ENCODE assay signal across 19 cellular contexts in genomic region chr12:29742646-29743045, GRCh38. TPM values are rescaled to one million over a fixed set of nuclear protein-coding genes. Genes with fewer than 3 reads are reported as not detected.
DNase-seq lines count a peak whose midpoint lies in the region; ATAC-seq and TF ChIP-seq lines count a peak whose summit lies in the region.
"Had no signal": no experiment of that assay in that cellular context is flagged by ENCODE, and none has a peak within 500 bp of the region (broad histone marks: within the 10 kb centered on the region; RNA-seq: fewer than 3 reads in every experiment).

No MANE protein-coding gene starts in this region.

- no peak overlapping the region for H3K4me3 Mint-ChIP-seq in stimulated activated effector memory CD8-positive, alpha-beta T cell treated with anti-CD3 and anti-CD28 coated beads, Interleukin-12 subunit alpha, Interleukin-12 subunit beta, amount 100 ng/mL, for 72 hours
- H3K4me3 Mint-ChIP-seq: CD14-positive monocyte had no signal

- CTCF ChIA-PET in mammary epithelial cell (lab: Charles Lee; ENCODE audit: low non-redundant PET) = no interaction called here

- peaks cover 17% of the 10 kb centered on the region for H3K36me3 ChIP-seq in left ventricle myocardium inferior
- H3K36me3 ChIP-seq in mammary epithelial cell (ENCODE audit: insufficient read depth, low read length) = no peaks in the 10 kb centered on the region
- H3K36me3 ChIP-seq in osteoblast (ENCODE audit: insufficient read depth, low read length) = no peaks in the 10 kb centered on the region
- H3K36me3 ChIP-seq in thoracic aorta = no peaks in the 10 kb centered on the region
- H3K36me3 ChIP-seq: MG63, Peyer's patch had no signal

- WGBS in right cardiac atrium = 96% methylated on average over 1 of the region's 1 CpG
- 100% methylated on average over 1 of the region's 1 CpG for WGBS in mammary epithelial cell (ENCODE audit: low coverage, missing lambda C conversion rate)

- no peaks in the 10 kb centered on the region for H3K4me1 Mint-ChIP-seq in stimulated activated effector memory CD8-positive, alpha-beta T cell treated with anti-CD3 and anti-CD28 coated beads, Interleukin-12 subunit alpha, Interleukin-12 subunit beta, amount 100 ng/mL, for 72 hours
- H3K4me1 Mint-ChIP-seq: CD14-positive monocyte had no signal

- H4K20me1 ChIP-seq in mammary epithelial cell (ENCODE audit: insufficient read depth, low read length) = no peaks in the 10 kb centered on the region
- no peaks in the 10 kb centered on the region for H4K20me1 ChIP-seq in osteoblast (ENCODE audit: insufficient read depth, low read length)

- H3K27ac Mint-ChIP-seq in stimulated activated effector memory CD8-positive, alpha-beta T cell treated with anti-CD3 and anti-CD28 coated beads, Interleukin-12 subunit alpha, Interleukin-12 subunit beta, amount 100 ng/mL, for 72 hours = no peak overlapping the region
- H3K27ac Mint-ChIP-seq: CD14-positive monocyte had no signal

- peak overlapping the region; percentile 52 for H3K4me2 ChIP-seq in mammary epithelial cell (ENCODE audit: insufficient read depth, low read depth, low read length)
- H3K4me2 ChIP-seq in osteoblast (ENCODE audit: insufficient read depth, low read length) = no peak overlapping the region
- H3K4me2 ChIP-seq: A549 had no signal

- dilution Hi-C loops in mammary epithelial cell (cut with HindIII; ENCODE audit: low sequenced_read_pairs) = no loop called here

- H3K4me3 ChIP-seq in left ventricle myocardium inferior = no peak overlapping the region
- no peak overlapping the region for H3K4me3 ChIP-seq in right cardiac atrium (ENCODE audit: low read length)
- no peak overlapping the region for H3K4me3 ChIP-seq in mammary epithelial cell (replicated peaks in 1 of 3; ENCODE audit: insufficient read depth in 1 of 3, low read depth in 2 of 3, low read length in 3 of 3)
- no peak overlapping the region for H3K4me3 ChIP-seq in osteoblast (ENCODE audit: insufficient read depth, low read length)
- no peak overlapping the region for H3K4me3 ChIP-seq in thoracic aorta
- H3K4me3 ChIP-seq: A549, MG63, Peyer's patch had no signal

- TF ChIP-seq CTCF in left ventricle myocardium inferior (IDR thresholded peaks at IDR 0.05; ENCODE audit: borderline replicate concordance) (no peak), mammary epithelial cell (conservative IDR thresholded peaks at IDR 0.05 in 1 of 2, IDR thresholded peaks at IDR 0.05 in 1 of 2; ENCODE audit: extremely low read depth in 1 of 2, insufficient read depth in 1 of 2, low read depth in 1 of 2, low read length in 2 of 2) (no peak), osteoblast (IDR thresholded peaks at IDR 0.05; ENCODE audit: extremely low read depth, low read depth, low read length) (no peak), thoracic aorta (IDR thresholded peaks at IDR 0.05) (no peak)

- no peak for DNase-seq in left ventricle myocardium inferior
- no peak for DNase-seq in right cardiac atrium
- DNase-seq in mammary epithelial cell = no peak
- DNase-seq in osteoblast (ENCODE audit: insufficient read length, low spot score, missing footprints) = no peak
- no peak for DNase-seq in thoracic aorta (ENCODE audit: low spot score)
- no peak for DNase-seq in stimulated activated effector memory CD8-positive, alpha-beta T cell treated with anti-CD3 and anti-CD28 coated beads, Interleukin-12 subunit alpha, Interleukin-12 subunit beta, amount 100 ng/mL, for 72 hours (ENCODE audit: low spot score in 2 of 2)
- no peak for DNase-seq in DMS 273 treated with DMSO at 0.1 percent for 48 hours (lab: John Stamatoyannopoulos, UW)
- DNase-seq: Caco-2, GOT3, KG1, MG63, NCI-H1105, NCI-H82, Peyer's patch, SIG-M5 had no signal

- H3K27ac ChIP-seq in left ventricle myocardium inferior (replicated peaks) (peak overlapping the region; percentile 88), right cardiac atrium (ENCODE audit: low read length) (no peak overlapping the region), mammary epithelial cell (ENCODE audit: insufficient read depth, low read depth, low read length) (peak overlapping the region; percentile 94), osteoblast (ENCODE audit: low read depth, low read length) (peak overlapping the region; percentile 96), thoracic aorta (peak overlapping the region; percentile 66 to 85)
- H3K27ac ChIP-seq: A549, HL-60 had no signal

- H2AFZ ChIP-seq in mammary epithelial cell (ENCODE audit: low read depth, low read length) (no peak overlapping the region), osteoblast (ENCODE audit: low read length) (no peak overlapping the region)

- ATAC-seq in right cardiac atrium (no peak), thoracic aorta (ENCODE audit: insufficient number of reproducible peaks, low FRiP score, low read depth) (no peak), GM18505 (IDR thresholded peaks at IDR 0.05; ENCODE audit: unreplicated experiment) (no peak)
- no peak for ATAC-seq in stimulated activated effector memory CD8-positive, alpha-beta T cell treated with anti-CD3 and anti-CD28 coated beads, Interleukin-12 subunit alpha, Interleukin-12 subunit beta, amount 100 ng/mL, for 72 hours
- ATAC-seq: A549 had no signal

- H3K79me2 ChIP-seq in mammary epithelial cell (ENCODE audit: insufficient read depth, low read length) = peaks cover 8% of the 10 kb centered on the region
- no peaks in the 10 kb centered on the region for H3K79me2 ChIP-seq in osteoblast (ENCODE audit: insufficient read depth, low read length)

- no peaks in the 10 kb centered on the region for H3K9me3 Mint-ChIP-seq in stimulated activated effector memory CD8-positive, alpha-beta T cell treated with anti-CD3 and anti-CD28 coated beads, Interleukin-12 subunit alpha, Interleukin-12 subunit beta, amount 100 ng/mL, for 72 hours

- no peak overlapping the region for H3K9ac ChIP-seq in mammary epithelial cell (ENCODE audit: insufficient read depth, low read length)

- H3K4me1 ChIP-seq in left ventricle myocardium inferior (peaks cover 75% of the 10 kb centered on the region), right cardiac atrium (ENCODE audit: control insufficient read depth, insufficient read depth, low read length) (peaks cover 10% of the 10 kb centered on the region), mammary epithelial cell (ENCODE audit: insufficient read depth, low read length) (peaks cover 47% of the 10 kb centered on the region), osteoblast (ENCODE audit: insufficient read depth, low read length) (peaks cover 55% of the 10 kb centered on the region), thoracic aorta (ENCODE audit: control insufficient read depth in 1 of 2, low read depth in 2 of 2) (peaks cover 12% of the 10 kb centered on the region in 2 donors)
- H3K4me1 ChIP-seq: A549, Caco-2 had no signal

- H3K27me3 ChIP-seq in left ventricle myocardium inferior (ENCODE audit: low read depth) (no peaks in the 10 kb centered on the region), right cardiac atrium (ENCODE audit: control insufficient read depth, insufficient read depth) (no peaks in the 10 kb centered on the region), mammary epithelial cell (ENCODE audit: insufficient read depth, low read length) (no peaks in the 10 kb centered on the region), osteoblast (ENCODE audit: insufficient read depth, low read length) (no peaks in the 10 kb centered on the region), thoracic aorta (replicated peaks; ENCODE audit: insufficient read depth) (no peaks in the 10 kb centered on the region)
- H3K27me3 ChIP-seq: MG63, Peyer's patch had no signal

- no peaks in the 10 kb centered on the region for H3K36me3 Mint-ChIP-seq in stimulated activated effector memory CD8-positive, alpha-beta T cell treated with anti-CD3 and anti-CD28 coated beads, Interleukin-12 subunit alpha, Interleukin-12 subunit beta, amount 100 ng/mL, for 72 hours

- no peaks in the 10 kb centered on the region for H3K9me3 ChIP-seq in left ventricle myocardium inferior (replicated peaks)
- no peaks in the 10 kb centered on the region for H3K9me3 ChIP-seq in right cardiac atrium (ENCODE audit: control insufficient read depth, low read length)
- no peaks in the 10 kb centered on the region for H3K9me3 ChIP-seq in mammary epithelial cell (replicated peaks; ENCODE audit: insufficient read depth, low read length)
- H3K9me3 ChIP-seq in osteoblast (ENCODE audit: low read depth, low read length) = no peaks in the 10 kb centered on the region
- H3K9me3 ChIP-seq in thoracic aorta = no peaks in the 10 kb centered on the region
- H3K9me3 ChIP-seq: A549, Caco-2, MG63, Peyer's patch had no signal

- intact Hi-C loops in left ventricle myocardium inferior (cut with micrococcal nuclease) = no loop called here
- intact Hi-C loops in right cardiac atrium (cut with DNase I) = no loop called here
- intact Hi-C loops in mammary epithelial cell (cut with micrococcal nuclease) = loop anchor here (2.0 kb wide), 1 partner anchor 26 kb away; no protein-coding TSS in a partner anchor

- in situ Hi-C loops in mammary epithelial cell (cut with MboI; ENCODE audit: low sequenced_read_pairs in 2 of 2) = no loop called here

- no peak for TF ChIP-seq POLR2A in GM18505 (IDR thresholded peaks at IDR 0.05; ENCODE audit: borderline replicate concordance, extremely low read depth, insufficient read depth, insufficient read length)

- BruUV-seq in mammary epithelial cell (replicated peaks; lab: Mats Ljungman, UMichigan) = no TSS peak

RNA-seq across cellular contexts. Expression of gene TMTC1, which starts 41.1 kb away (rescaled TPM):
- total RNA-seq in left ventricle myocardium inferior = 38.4 TPM
- total RNA-seq in right cardiac atrium = 10 to 100 TPM; 44.4 to 57.8 (median 53.5) TPM
- polyA plus RNA-seq in right cardiac atrium = 17.9 TPM
- total RNA-seq in mammary epithelial cell = 100 to 1,000 TPM in 1 of 2 donors, 10 to 100 TPM in 1; 46.1 to 106 TPM
- polyA plus RNA-seq in mammary epithelial cell = 29.4 TPM
- 46.9 TPM for polyA minus RNA-seq in mammary epithelial cell
- total RNA-seq in osteoblast = 50.3 and 69.2 TPM in 2 replicates
- total RNA-seq in thoracic aorta = 100 to 1,000 TPM in 1 of 2 donors, 10 to 100 TPM in 1; 76.3 to 160 TPM
- total RNA-seq: Caco-2 had no signal
